23 cellular contexts compared by ENCODE assay signal in genomic region chr4:122742933-122743829, GRCh38.
"Had no signal": no experiment of that assay in that cellular context is flagged by ENCODE, and none has a peak within 500 bp of the region (broad histone marks: within the 10 kb centered on the region; RNA-seq: fewer than 3 reads in every experiment).

No MANE protein-coding gene starts in this region.

- H3K36me3 ChIP-seq: prostate gland, right lobe of liver had no signal

- H3K4me1 ChIP-seq: esophagus squamous epithelium, gastroesophageal sphincter, parathyroid adenoma, prostate gland, right lobe of liver, testis, tibial nerve, vagina had no signal

- DNase-seq: dermis blood vessel endothelial cell; esophagus squamous epithelium; glutamatergic neuron; kidney; left cardiac atrium; left ventricle myocardium superior; midbrain; naive B cell; right lobe of liver; spleen; stimulated activated CD4-positive, alpha-beta T cell treated with anti-CD3 and anti-CD28 coated beads, Interleukin-2, amount 100 ng/mL, for 24 hours; stimulated activated CD4-positive, alpha-beta T cell treated with anti-CD3 and anti-CD28 coated beads, Interleukin-4, amount 100 ng/mL, for 4 hours; stimulated activated naive B cell treated with anti-CD40 and anti-IgM and Interleukin-4, amounts not matched to agents 10 μg/mL and 1 μg/mL and 100 μg/mL, for 72 hours; stimulated activated naive CD8-positive, alpha-beta T cell treated with anti-CD3 and anti-CD28 coated beads, Interleukin-15, amount 100 ng/mL, for 72 hours; testis; upper lobe of right lung had no signal

- H3K9me3 ChIP-seq: esophagus squamous epithelium, gastroesophageal sphincter, prostate gland, right lobe of liver, spleen, testis, tibial nerve, upper lobe of right lung, vagina had no signal

- H3K27me3 Mint-ChIP-seq: naive B cell; stimulated activated naive B cell treated with anti-CD40 and anti-IgM and Interleukin-4, amounts not matched to agents 10 μg/mL and 1 μg/mL and 100 μg/mL, for 72 hours; stimulated activated naive CD8-positive, alpha-beta T cell treated with anti-CD3 and anti-CD28 coated beads, Interleukin-15, amount 100 ng/mL, for 72 hours had no signal

- H3K9me3 Mint-ChIP-seq: naive B cell; stimulated activated naive B cell treated with anti-CD40 and anti-IgM and Interleukin-4, amounts not matched to agents 10 μg/mL and 1 μg/mL and 100 μg/mL, for 72 hours had no signal

- H3K4me3 Mint-ChIP-seq: naive B cell; nephron; stimulated activated naive B cell treated with anti-CD40 and anti-IgM and Interleukin-4, amounts not matched to agents 10 μg/mL and 1 μg/mL and 100 μg/mL, for 72 hours; stimulated activated naive CD8-positive, alpha-beta T cell treated with anti-CD3 and anti-CD28 coated beads, Interleukin-15, amount 100 ng/mL, for 72 hours had no signal

- H3K27ac Mint-ChIP-seq: naive B cell; nephron; stimulated activated naive B cell treated with anti-CD40 and anti-IgM and Interleukin-4, amounts not matched to agents 10 μg/mL and 1 μg/mL and 100 μg/mL, for 72 hours; stimulated activated naive CD8-positive, alpha-beta T cell treated with anti-CD3 and anti-CD28 coated beads, Interleukin-15, amount 100 ng/mL, for 72 hours had no signal

- H3K27ac ChIP-seq: esophagus squamous epithelium, gastroesophageal sphincter, parathyroid adenoma, prostate gland, right lobe of liver, testis, tibial nerve, upper lobe of right lung, vagina had no signal

- H3K4me1 Mint-ChIP-seq: nephron; stimulated activated naive B cell treated with anti-CD40 and anti-IgM and Interleukin-4, amounts not matched to agents 10 μg/mL and 1 μg/mL and 100 μg/mL, for 72 hours had no signal

- H3K4me3 ChIP-seq: esophagus squamous epithelium, gastroesophageal sphincter, lung, prostate gland, right lobe of liver, spleen, testis, tibial nerve, upper lobe of right lung, vagina had no signal

- ATAC-seq: left ventricle myocardium superior; stimulated activated naive B cell treated with anti-CD40 and anti-IgM and Interleukin-4, amounts not matched to agents 10 μg/mL and 1 μg/mL and 100 μg/mL, for 72 hours; stimulated activated naive CD8-positive, alpha-beta T cell treated with anti-CD3 and anti-CD28 coated beads, Interleukin-15, amount 100 ng/mL, for 72 hours had no signal

- H3K27me3 ChIP-seq: esophagus squamous epithelium, gastroesophageal sphincter, right lobe of liver, spleen, testis, tibial nerve, upper lobe of right lung, vagina had no signal
